ENCODE assay signal across 2 cellular contexts in genomic region chr16:25013049-25013448, GRCh38.
TF ChIP-seq lines count a peak whose summit lies in the region.

No MANE protein-coding gene starts in this region.

TF ChIP-seq in GM23338, 12 proteins besides CTCF, POLR2A, EP300 and RAD21 (continued from another document):
- no peak for TF ChIP-seq JUNB (IDR thresholded peaks at IDR 0.05; ENCODE audit: unreplicated experiment)
- TF ChIP-seq CREB1 (CRISPR knock-in tag; IDR thresholded peaks at IDR 0.05; ENCODE audit: low read depth): no peak
- TF ChIP-seq EZH2 (IDR thresholded peaks at IDR 0.05; ENCODE audit: low read depth, unreplicated experiment): no peak
- TF ChIP-seq ZNF462 (CRISPR knock-in tag; IDR thresholded peaks at IDR 0.05): no peak
- no peak for TF ChIP-seq POLR2AphosphoS5 (IDR thresholded peaks at IDR 0.05; ENCODE audit: low read depth)
- TF ChIP-seq EZH2phosphoT487 (IDR thresholded peaks at IDR 0.05; ENCODE audit: unreplicated experiment): no peak
- TF ChIP-seq ETS1 (IDR thresholded peaks at IDR 0.05): no peak

TF ChIP-seq in GM12878, 131 proteins besides CTCF, POLR2A, EP300 and RAD21:
- no peak for TF ChIP-seq PAX5 (IDR thresholded peaks at IDR 0.05; ENCODE audit: borderline replicate concordance, low read depth, low read length)
- peak; percentile 94 for TF ChIP-seq WRNIP1 (IDR thresholded peaks at IDR 0.05; ENCODE audit: borderline replicate concordance, low read depth, low read length)
- no peak for TF ChIP-seq MXI1 (IDR thresholded peaks at IDR 0.05; ENCODE audit: low read depth, low read length)
- no peak for TF ChIP-seq CEBPB (IDR thresholded peaks at IDR 0.05; ENCODE audit: borderline replicate concordance in 1 of 2, low read depth in 2 of 2, low read length in 2 of 2)
- 0 out of 2 replicates have a peak, but pooled peaks have one; percentile 28 for TF ChIP-seq ZNF622 (IDR thresholded peaks at IDR 0.05)
- TF ChIP-seq FOXM1 (IDR thresholded peaks at IDR 0.05; ENCODE audit: low read depth, low read length): 0 out of 2 replicates have a peak, but pooled peaks have one; percentile 13
